Comparison of ENCODE assay signal across 11 cellular contexts in the genomic region with DNA sequence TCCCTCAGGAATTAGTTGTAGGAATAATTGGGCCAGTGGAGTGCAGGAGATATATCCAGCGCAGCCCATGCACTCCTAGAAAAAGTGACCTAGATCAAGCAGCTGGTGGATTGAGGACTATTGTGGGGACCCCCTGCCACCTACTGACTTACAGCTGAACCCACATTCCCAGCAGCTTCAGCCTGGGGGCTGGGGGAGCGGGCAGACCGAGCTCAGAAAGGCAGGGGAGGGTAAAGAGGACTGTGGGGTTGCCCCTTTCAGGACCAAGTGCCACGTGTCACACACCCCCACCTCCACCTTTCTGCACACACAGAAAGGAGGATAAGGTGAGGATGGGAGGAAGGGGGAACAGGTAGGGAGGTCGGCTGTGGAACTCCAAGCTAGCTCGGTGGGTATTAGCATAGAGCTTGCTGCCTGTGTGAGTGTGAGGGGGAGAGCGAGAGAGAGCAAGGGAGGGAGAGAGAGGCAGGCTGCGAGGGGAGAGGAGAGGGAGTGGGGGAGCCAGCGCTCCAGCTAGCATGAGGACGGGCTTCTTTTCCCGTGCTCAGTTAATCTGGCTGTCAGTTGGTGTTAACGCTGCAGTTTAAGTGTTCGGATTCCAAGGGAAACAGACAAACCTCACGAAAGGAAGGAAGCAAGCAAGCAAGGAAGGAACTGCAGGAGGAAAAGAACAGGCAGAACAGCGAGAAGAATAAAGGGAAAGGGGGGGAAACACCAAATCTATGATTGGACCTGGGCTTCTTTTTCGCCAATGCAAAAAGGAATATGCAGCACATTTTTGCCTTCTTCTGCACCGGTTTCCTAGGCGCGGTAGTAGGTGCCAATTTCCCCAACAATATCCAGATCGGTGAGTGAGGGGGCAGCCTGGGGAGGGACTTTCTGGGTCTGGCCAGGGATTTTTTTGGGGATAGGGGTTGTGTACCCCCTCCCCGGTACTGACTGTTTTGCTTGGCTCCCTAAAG. TPM values are rescaled to one million over a fixed set of nuclear protein-coding genes. Genes with fewer than 3 reads are reported as not detected.
A peak's percentile ranks its signal among the peaks of the same experiment; 100 is the strongest.
DNase-seq lines count a peak whose midpoint lies in the region; ATAC-seq and TF ChIP-seq lines count a peak whose summit lies in the region.
"Had no signal": no experiment of that assay in that cellular context is flagged by ENCODE, and none has a peak within 500 bp of the region (broad histone marks: within the 10 kb centered on the region; RNA-seq: fewer than 3 reads in every experiment).

A gene (plus strand): TSS at position 547 of the 962 bp plus-strand sequence.

- no peak within 1 kb of the TSS for H3K27ac Mint-ChIP-seq in activated CD4-positive, alpha-beta T cell treated with anti-CD3 and anti-CD28 coated beads, Interleukin-2, amount 10 ng/mL, durations not matched to agents 24 days and 14 days

- ATAC-seq in HG03571 (IDR thresholded peaks at IDR 0.05; ENCODE audit: unreplicated experiment) = no peak

- H3K4me3 Mint-ChIP-seq in activated CD4-positive, alpha-beta T cell treated with anti-CD3 and anti-CD28 coated beads, Interleukin-2, amount 10 ng/mL, durations not matched to agents 24 days and 14 days = no peak within 1 kb of the TSS

- peaks cover 0 to 45% (median 18%) of the 10 kb centered on the region in 3 donors for H3K27me3 ChIP-seq in stomach

- H3K4me3 ChIP-seq in astrocyte of the cerebellum (ENCODE audit: low read depth, low read length) (peak within 1 kb of the TSS; percentile 30), stomach (peak within 1 kb of the TSS in 3 of 4 donors; percentile 0 to 17 (median 10))

- no peaks in the 10 kb centered on the region for H3K36me3 Mint-ChIP-seq in activated CD4-positive, alpha-beta T cell treated with anti-CD3 and anti-CD28 coated beads, Interleukin-2, amount 10 ng/mL, durations not matched to agents 24 days and 14 days (ENCODE audit: low read depth)

- no peaks in the 10 kb centered on the region for H3K9me3 ChIP-seq in stomach

- no peak for TF ChIP-seq EP300 in stomach (IDR thresholded peaks at IDR 0.05)

- DNase-seq in DMS153 treated with DMSO at 0.1 percent for 48 hours (lab: John Stamatoyannopoulos, UW; ENCODE audit: unreplicated experiment) = peak; percentile 5
- no peak for DNase-seq in DMS153 (lab: John Stamatoyannopoulos, UW)
- no peak for DNase-seq in astrocyte of the cerebellum (ENCODE audit: low read depth)
- DNase-seq in iPS-NIHi11 (ENCODE audit: low spot score) = peak; percentile 26
- DNase-seq in stomach = no peak
- DNase-seq in SIG-M5 treated with dmso at 0.1 percent for 504 hours (lab: John Stamatoyannopoulos, UW; ENCODE audit: unreplicated experiment) = no peak
- no peak for DNase-seq in activated CD4-positive, alpha-beta T cell treated with anti-CD3 and anti-CD28 coated beads, Interleukin-2, amount 10 ng/mL, durations not matched to agents 24 days and 14 days
- DNase-seq: kidney glomerular epithelial cell had no signal

- no peak for TF ChIP-seq POLR2A in stomach (IDR thresholded peaks at IDR 0.05)

- no peaks in the 10 kb centered on the region for H3K9me3 Mint-ChIP-seq in activated CD4-positive, alpha-beta T cell treated with anti-CD3 and anti-CD28 coated beads, Interleukin-2, amount 10 ng/mL, durations not matched to agents 24 days and 14 days

- in situ Hi-C loops in astrocyte of the cerebellum (cut with HindIII; ENCODE audit: low sequenced_read_pairs) = no loop called here

- intact Hi-C loops in stomach (cut with DNase I; ENCODE audit: low total_unique reads) = no loop called here
- intact Hi-C loops in activated CD4-positive, alpha-beta T cell treated with anti-CD3 and anti-CD28 coated beads, Interleukin-2, amount 10 ng/mL, durations not matched to agents 24 days and 14 days (cut with micrococcal nuclease) = no loop called here

- H3K27me3 Mint-ChIP-seq in activated CD4-positive, alpha-beta T cell treated with anti-CD3 and anti-CD28 coated beads, Interleukin-2, amount 10 ng/mL, durations not matched to agents 24 days and 14 days = peaks cover 28% of the 10 kb centered on the region

- TF ChIP-seq CTCF in astrocyte of the cerebellum (IDR thresholded peaks at IDR 0.05; ENCODE audit: low read depth, low read length, missing control alignments) (no peak), stomach (IDR thresholded peaks at IDR 0.05) (no peak)

- no peaks in the 10 kb centered on the region for H3K36me3 ChIP-seq in stomach

- peaks cover 0 to 9% (median 4%) of the 10 kb centered on the region in 4 donors for H3K4me1 ChIP-seq in stomach

- no peaks in the 10 kb centered on the region for H3K4me1 Mint-ChIP-seq in activated CD4-positive, alpha-beta T cell treated with anti-CD3 and anti-CD28 coated beads, Interleukin-2, amount 10 ng/mL, durations not matched to agents 24 days and 14 days

- 9 to 11% (median 10%) methylated on average over 21 of the region's 21 CpGs for WGBS in stomach, 5 donors

- no peak within 1 kb of the TSS for H3K27ac ChIP-seq in stomach
- H3K27ac ChIP-seq: 22Rv1 had no signal

RNA-seq across cellular contexts. Expression of the gene that starts here (rescaled TPM):
- 1 to 10 TPM in 1 of 5 donors, under 1 TPM in 2, not detected in 2; 0.29 to 2.6 (median 0.29) TPM for total RNA-seq in stomach
- under 1 TPM in 2 of 3 donors, not detected in 1; 0.03 to 0.12 TPM for polyA plus RNA-seq in stomach
- total RNA-seq in activated CD4-positive, alpha-beta T cell treated with anti-CD3 and anti-CD28 coated beads, Interleukin-2, amount 10 ng/mL, durations not matched to agents 24 days and 14 days = not detected in 2 replicates
- total RNA-seq: RPMI7951 had no signal

Comparison
In these comparisons a context has a peak if more than half of its experiments do, and no peak if none do; other contexts are left out.
1. DNase-seq: peak in DMS153 treated with DMSO at 0.1 percent for 48 hours (single experiment) and iPS-NIHi11 (single experiment); none in DMS153 (single experiment), astrocyte of the cerebellum (single experiment), stomach (single experiment), SIG-M5 treated with dmso at 0.1 percent for 504 hours (single experiment) and activated CD4-positive, alpha-beta T cell treated with anti-CD3 and anti-CD28 coated beads, Interleukin-2, amount 10 ng/mL, durations not matched to agents 24 days and 14 days (single experiment).